ENCODE assay signal across 9 cellular contexts in genomic region chr7:93028610-93029009, GRCh38.
"Had no signal": no experiment of that assay in that cellular context is flagged by ENCODE, and none has a peak within 500 bp of the region (broad histone marks: within the 10 kb centered on the region; RNA-seq: fewer than 3 reads in every experiment).

No MANE protein-coding gene starts in this region.

- H3K36me3 ChIP-seq: HAP-1 had no signal

- H3K4me1 ChIP-seq: HAP-1 had no signal

- H3K27ac ChIP-seq: GM23248, HL-60 had no signal

- ATAC-seq: HCT116 had no signal

- H2AFZ ChIP-seq: GM23248 had no signal

- DNase-seq: GM23248, GOT3, H7, HFFc6, IMR-90, KBM-7 had no signal

- H3K9ac ChIP-seq: GM23248 had no signal

- H3K4me3 ChIP-seq: GM23248, HAP-1 had no signal

- H3K9me3 ChIP-seq: HAP-1 had no signal
